27 cellular contexts compared by ENCODE assay signal in the genomic region with DNA sequence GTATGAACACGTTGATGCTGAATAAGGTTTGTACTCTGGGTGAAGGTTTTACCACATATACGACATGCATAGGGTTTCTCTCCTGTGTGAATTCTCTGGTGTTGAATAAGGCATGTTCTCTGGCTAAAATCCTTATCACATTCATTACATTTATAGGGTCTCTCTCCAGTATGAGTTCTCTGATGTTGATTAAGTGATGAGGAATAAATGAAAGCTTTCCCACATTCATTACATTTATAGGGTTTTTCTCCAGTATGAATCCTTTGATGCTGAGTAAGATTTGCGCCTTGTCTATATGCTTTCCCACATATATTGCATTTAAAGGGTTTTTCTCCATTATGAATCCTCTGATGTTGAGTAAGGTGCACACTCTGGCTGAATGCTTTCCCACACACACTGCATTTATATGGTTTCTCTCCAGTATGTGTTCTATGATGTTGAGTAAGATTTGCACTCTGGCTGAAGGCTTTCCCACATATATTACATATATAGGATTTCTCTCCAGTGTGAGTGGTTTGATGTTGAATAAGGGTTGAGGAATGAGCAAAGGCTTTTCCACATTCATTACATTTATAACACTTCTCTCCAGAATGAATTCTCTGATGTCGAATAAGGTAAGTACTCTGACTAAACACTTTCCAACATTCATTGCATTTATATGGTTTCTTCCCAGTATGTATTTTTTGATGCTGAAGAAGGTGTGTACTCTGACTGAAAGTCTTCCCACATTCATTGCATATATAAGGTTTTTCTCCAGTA. TPM values are rescaled to one million over a fixed set of nuclear protein-coding genes. Genes with fewer than 3 reads are reported as not detected.
DNase-seq lines count a peak whose midpoint lies in the region; ATAC-seq, FAIRE-seq and TF ChIP-seq lines count a peak whose summit lies in the region.
"Had no signal": no experiment of that assay in that cellular context is flagged by ENCODE, and none has a peak within 500 bp of the region (broad histone marks: within the 10 kb centered on the region; RNA-seq: fewer than 3 reads in every experiment).

No MANE protein-coding gene starts in this region.

- H3K4ac ChIP-seq in H1 (replicated peaks; ENCODE audit: insufficient read length, low read depth, low read length), result no peak overlapping the region

- no peak overlapping the region for H3K18ac ChIP-seq in H1 (ENCODE audit: extremely low read depth, low read length)

- H3K4me2 ChIP-seq in A549 (no peak overlapping the region), astrocyte (ENCODE audit: low read length) (no peak overlapping the region), H1 (ENCODE audit: insufficient read depth in 1 of 2, low read depth in 2 of 2, low read length in 2 of 2) (no peak overlapping the region)

- H3K4me1 ChIP-seq in A549 (no peaks in the 10 kb centered on the region), astrocyte (ENCODE audit: insufficient read depth, low read length) (no peaks in the 10 kb centered on the region), H1 (replicated peaks in 1 of 4; ENCODE audit: control insufficient read depth in 3 of 4, insufficient read depth in 4 of 4, low read length in 3 of 4) (no peaks in the 10 kb centered on the region)

- no peak overlapping the region for H3K23ac ChIP-seq in H1 (ENCODE audit: insufficient read length)

- no peak overlapping the region for H2BK5ac ChIP-seq in H1 (ENCODE audit: low read depth, low read length)

- H3K36me3 Mint-ChIP-seq in astrocyte (ENCODE audit: low read depth, unreplicated experiment), result peaks cover 50% of the 10 kb centered on the region
- peaks cover 44% of the 10 kb centered on the region for H3K36me3 Mint-ChIP-seq in activated naive CD4-positive, alpha-beta T cell treated with anti-CD3 and anti-CD28 coated beads, Interleukin-2, amount 10 ng/mL, durations not matched to agents 7 days and 5 days

- no peak overlapping the region for H3K27ac Mint-ChIP-seq in astrocyte (ENCODE audit: unreplicated experiment)
- no peak overlapping the region for H3K27ac Mint-ChIP-seq in activated naive CD4-positive, alpha-beta T cell treated with anti-CD3 and anti-CD28 coated beads, Interleukin-2, amount 10 ng/mL, durations not matched to agents 7 days and 5 days
- H3K27ac Mint-ChIP-seq: CD4-positive, alpha-beta memory T cell; H9 had no signal

- peaks cover 23% of the 10 kb centered on the region for H3K36me3 ChIP-seq in astrocyte (ENCODE audit: insufficient read depth, low read length)
- peaks cover 0 to 36% (median 19%) of the 10 kb centered on the region in 4 experiments; a peak in 5 of 8 replicates for H3K36me3 ChIP-seq in H1 (ENCODE audit: control insufficient read depth in 2 of 4, insufficient read depth in 4 of 4, low read length in 3 of 4)

- H2BK120ac ChIP-seq in H1 (replicated peaks; ENCODE audit: low read depth, low read length), result no peak overlapping the region

- H3K56ac ChIP-seq in H1 (replicated peaks; ENCODE audit: insufficient read length, low read depth, low read length), result no peak overlapping the region

- no peak overlapping the region for H2BK12ac ChIP-seq in H1 (ENCODE audit: low read depth, low read length)

- H3K23me2 ChIP-seq in H1 (ENCODE audit: low read depth, low read length), result no peaks in the 10 kb centered on the region; the same call in 1 of the 2 replicates

- H3K79me1 ChIP-seq in H1 (ENCODE audit: low read depth, low read length), result no peaks in the 10 kb centered on the region

- H3K27me3 Mint-ChIP-seq in astrocyte (ENCODE audit: low read depth, unreplicated experiment), result no peaks in the 10 kb centered on the region
- no peaks in the 10 kb centered on the region for H3K27me3 Mint-ChIP-seq in activated naive CD4-positive, alpha-beta T cell treated with anti-CD3 and anti-CD28 coated beads, Interleukin-2, amount 10 ng/mL, durations not matched to agents 7 days and 5 days
- H3K27me3 Mint-ChIP-seq: CD4-positive, alpha-beta memory T cell had no signal

- ATAC-seq in A549, result no peak
- ATAC-seq: Panc1 had no signal

- no peak overlapping the region for H4K8ac ChIP-seq in H1 (ENCODE audit: extremely low read depth, insufficient read depth, low read length)

- TF ChIP-seq RAD21 in A549 (conservative IDR thresholded peaks at IDR 0.05 in 1 of 2, IDR thresholded peaks at IDR 0.05 in 1 of 2) (no peak), H1 (IDR thresholded peaks at IDR 0.05 in 1 of 2, conservative IDR thresholded peaks at IDR 0.05 in 1 of 2; ENCODE audit: low read depth in 2 of 2, low read length in 2 of 2) (no peak)

- peaks cover 61% of the 10 kb centered on the region for H3K9me3 Mint-ChIP-seq in astrocyte (ENCODE audit: unreplicated experiment)
- H3K9me3 Mint-ChIP-seq in activated naive CD4-positive, alpha-beta T cell treated with anti-CD3 and anti-CD28 coated beads, Interleukin-2, amount 10 ng/mL, durations not matched to agents 7 days and 5 days, result peaks cover 77% of the 10 kb centered on the region

- H2BK15ac ChIP-seq in H1 (ENCODE audit: low read length), result no peak overlapping the region

- no peak for TF ChIP-seq POLR2A in A549 (IDR thresholded peaks at IDR 0.05; ENCODE audit: low read length)
- TF ChIP-seq POLR2A in H54 (IDR thresholded peaks at IDR 0.05; ENCODE audit: low read depth, low read length), result no peak
- TF ChIP-seq POLR2A in H1 (IDR thresholded peaks at IDR 0.05; ENCODE audit: control extremely low read depth in 1 of 2, low read depth in 2 of 2, low read length in 2 of 2), result no peak

- no peak overlapping the region for H4K91ac ChIP-seq in H1 (replicated peaks; ENCODE audit: insufficient read length, low read length)

- intact Hi-C loops in dorsolateral prefrontal cortex (cut with DNase I), result no loop called here

- H3K14ac ChIP-seq in H1 (ENCODE audit: insufficient read length), result no peak overlapping the region

- no peak overlapping the region for H3K9ac ChIP-seq in astrocyte (ENCODE audit: low read length)
- H3K9ac ChIP-seq in H1 (replicated peaks in 1 of 4; ENCODE audit: extremely low read depth in 1 of 4, low read depth in 3 of 4, low read length in 3 of 4), result no peak overlapping the region

- H2AFZ ChIP-seq in astrocyte (ENCODE audit: low read depth, low read length) (no peak overlapping the region), H1 (ENCODE audit: low read length) (no peak overlapping the region)

- no peaks in the 10 kb centered on the region for H3K4me1 Mint-ChIP-seq in astrocyte (ENCODE audit: low read depth, unreplicated experiment)
- peaks cover under 1% of the 10 kb centered on the region for H3K4me1 Mint-ChIP-seq in activated naive CD4-positive, alpha-beta T cell treated with anti-CD3 and anti-CD28 coated beads, Interleukin-2, amount 10 ng/mL, durations not matched to agents 7 days and 5 days
- H3K4me1 Mint-ChIP-seq: CD4-positive, alpha-beta memory T cell; H9 had no signal

- CTCF ChIA-PET in A549 (lab: Yijun Ruan, JAX), result no interaction called here
- CTCF ChIA-PET in H1 (lab: Charles Lee; ENCODE audit: partially characterized antibody), result no interaction called here
- CTCF ChIA-PET in activated naive CD4-positive, alpha-beta T cell treated with anti-CD3 and anti-CD28 coated beads, Interleukin-2, amount 10 ng/mL, durations not matched to agents 7 days and 5 days (lab: Charles Lee), result no interaction called here

- TF ChIP-seq EP300 in A549 (IDR thresholded peaks at IDR 0.05) (no peak), H1 (IDR thresholded peaks at IDR 0.05; ENCODE audit: borderline replicate concordance in 1 of 2, low read depth in 2 of 2, low read length in 2 of 2) (no peak)

- peak in 1 of 2 experiments; percentile 8 for DNase-seq in A549 (ENCODE audit: low read depth in 1 of 2, low spot score in 1 of 2)
- no peak for DNase-seq in H54 (ENCODE audit: insufficient read length, low spot score)
- DNase-seq in astrocyte (ENCODE audit: low read depth), result no peak
- no peak for DNase-seq in H1 (ENCODE audit: low read depth in 1 of 2, low spot score in 2 of 2)
- no peak for DNase-seq in activated naive CD4-positive, alpha-beta T cell treated with anti-CD3 and anti-CD28 coated beads, Interleukin-2, amount 10 ng/mL, durations not matched to agents 7 days and 5 days
- DNase-seq in DMS 273 (lab: John Stamatoyannopoulos, UW; ENCODE audit: unreplicated experiment), result no peak
- DNase-seq in DMS114 treated with DMSO at 0.1 percent for 48 hours (lab: John Stamatoyannopoulos, UW; ENCODE audit: unreplicated experiment), result no peak
- no peak for DNase-seq in dorsolateral prefrontal cortex
- DNase-seq: 8988T; C1 segment of cervical spinal cord; CD4-positive, alpha-beta memory T cell; COR-L47; DMS 273 treated with DMSO at 0.1 percent for 48 hours; DMS79 treated with DMSO at 0.1 percent for 48 hours; H9; MV-4-11; NCI-H1105; NCI-H146; NCI-H1930; NCI-H2107; NCI-H446 treated with DMSO at 0.1 percent for 48 hours; NCI-H526 treated with DMSO at 0.1 percent for 48 hours; SHP77; T-helper 1 cell had no signal

- H3K4me3 ChIP-seq in A549 (no peak overlapping the region), astrocyte (ENCODE audit: insufficient read depth, low read depth, low read length) (no peak overlapping the region), H1 (ENCODE audit: extremely low read depth in 1 of 4, insufficient read depth in 2 of 4, low read depth in 3 of 4, low read length in 4 of 4) (no peak overlapping the region), dorsolateral prefrontal cortex (no peak overlapping the region)

- H3K79me2 ChIP-seq in astrocyte (ENCODE audit: insufficient read depth, low read length) (no peaks in the 10 kb centered on the region), H1 (ENCODE audit: control insufficient read depth in 1 of 2, insufficient read depth in 2 of 2, low read length in 2 of 2) (no peaks in the 10 kb centered on the region)

- H3K27ac ChIP-seq in A549 (no peak overlapping the region), astrocyte (ENCODE audit: low read depth, low read length) (no peak overlapping the region), H1 (ENCODE audit: low read depth, low read length) (no peak overlapping the region), dorsolateral prefrontal cortex (no peak overlapping the region)
- H3K27ac ChIP-seq: HL-60, RWPE1 had no signal

- no peak overlapping the region for H2AK5ac ChIP-seq in H1 (ENCODE audit: low read depth, low read length)

- no peak overlapping the region for H2BK20ac ChIP-seq in H1 (ENCODE audit: low read length)

- POLR2A ChIA-PET in A549 (lab: Yijun Ruan, JAX) (no interaction called here), H1 (lab: Charles Lee; ENCODE audit: partially characterized antibody) (no interaction called here)

- H3K4me3 Mint-ChIP-seq in astrocyte (ENCODE audit: unreplicated experiment), result no peak overlapping the region
- no peak overlapping the region for H3K4me3 Mint-ChIP-seq in activated naive CD4-positive, alpha-beta T cell treated with anti-CD3 and anti-CD28 coated beads, Interleukin-2, amount 10 ng/mL, durations not matched to agents 7 days and 5 days
- H3K4me3 Mint-ChIP-seq: CD4-positive, alpha-beta memory T cell; H9 had no signal

- H3K9me3 ChIP-seq in A549 (peaks cover 99% of the 10 kb centered on the region), astrocyte (ENCODE audit: insufficient read depth, low read depth, low read length) (peaks cover 59% of the 10 kb centered on the region), H1 (ENCODE audit: insufficient read depth in 2 of 2, low read depth in 1 of 2, low read length in 1 of 2) (peaks cover 63 to 65% of the 10 kb centered on the region in 2 experiments)

- FAIRE-seq in A549 (lab: Jason Lieb, UNC) (peak; percentile 39), H54 (lab: Jason Lieb, UNC) (peak; percentile 57), astrocyte (lab: Jason Lieb, UNC) (peak; percentile 32), H1 (lab: Jason Lieb, UNC) (no peak)

- no peak overlapping the region for H4K5ac ChIP-seq in H1 (ENCODE audit: insufficient read length, low read depth, low read length)

- H4K20me1 ChIP-seq in astrocyte (ENCODE audit: insufficient read depth, low read length) (no peaks in the 10 kb centered on the region), H1 (replicated peaks in 1 of 2; ENCODE audit: control insufficient read depth in 1 of 2, insufficient read depth in 2 of 2, low read length in 2 of 2) (no peaks in the 10 kb centered on the region)

- WGBS in A549 (ENCODE audit: missing lambda C conversion rate), result 53% methylated on average over 4 of the region's 4 CpGs
- WGBS in H1 (ENCODE audit: extremely low coverage in 1 of 2, insufficient coverage in 1 of 2, insufficient read length in 1 of 2, insufficient replicate concordance in 2 of 2, low coverage in 1 of 2, low lambda C conversion rate in 2 of 2, missing lambda C conversion rate in 1 of 2), 2 experiments, result 84% methylated on average over 4 of the region's 4 CpGs; no CpG with 5 or more reads in 1 of the 2 experiments

- TF ChIP-seq CTCF in A549 (IDR thresholded peaks at IDR 0.05) (no peak), astrocyte (IDR thresholded peaks at IDR 0.05; ENCODE audit: insufficient read depth, low read depth, low read length) (no peak), H1 (IDR thresholded peaks at IDR 0.05; ENCODE audit: control extremely low read depth in 1 of 3, insufficient read depth in 1 of 3, low read depth in 1 of 3, low read length in 3 of 3) (no peak), dorsolateral prefrontal cortex (IDR thresholded peaks at IDR 0.05 in 54 of 56, conservative IDR thresholded peaks at IDR 0.05 in 2 of 56; ENCODE audit: low read depth in 1 of 56, partially characterized antibody in 56 of 56) (no peak)

- H3K27me3 ChIP-seq in astrocyte (ENCODE audit: insufficient read depth, low read length), result no peaks in the 10 kb centered on the region
- H3K27me3 ChIP-seq in H1 (replicated peaks in 1 of 4; ENCODE audit: control insufficient read depth in 3 of 4, extremely low read depth in 1 of 4, insufficient read depth in 3 of 4, low read length in 3 of 4), result no peaks in the 10 kb centered on the region
- H3K27me3 ChIP-seq in dorsolateral prefrontal cortex, result peaks cover 0 to 3% (median 0%) of the 10 kb centered on the region in 45 donors

RNA-seq across cellular contexts. Expression of gene ZNF287, which starts 16.9 kb away (rescaled TPM):
- 16.7 and 17.0 TPM in 2 replicates for polyA plus RNA-seq in A549 (2011; rRNA removed)
- polyA plus RNA-seq in A549 (2012; cell fraction: cytosol; rRNA removed), result 6.0 and 8.4 TPM in 2 replicates
- polyA plus RNA-seq in A549 (2012; cell fraction: nucleus; rRNA removed), result 6.3 and 7.3 TPM in 2 replicates
- 11.7 to 13.5 TPM (median 12.1 TPM) in 3 replicates for polyA plus RNA-seq in A549 (2017; fragmentation: RNase III; extraction: RNeasy Plus Mini Kit Qiagen cat#74134 plus additional on column Dnase treatment)
- polyA minus RNA-seq in A549 (2011; rRNA and poly(A)+ RNA removed), result 2.1 and 3.6 TPM in 2 replicates
- 8.7 and 8.9 TPM in 2 replicates for total RNA-seq in astrocyte
- 5.6 and 6.2 TPM in 2 replicates for total RNA-seq in H1 (2021; fragmentation: NEBNext Ultra II Directional; extraction: Animal tissue kit (Norgen Biotek cat#: 25700))
- polyA plus RNA-seq in H1 (2011; rRNA removed), result 1.7 TPM in 2 replicates
- 2.2 TPM for polyA plus RNA-seq in H1 (2011; cell fraction: cytosol; rRNA removed)
- polyA plus RNA-seq in H1 (2011; cell fraction: nucleus; rRNA removed), result 1.9 TPM
- 1.7 to 2.7 TPM (median 2.1 TPM) in 4 replicates for polyA plus RNA-seq in H1 (2012, experiment 1 of 2)
- 0.42 TPM for polyA plus RNA-seq in H1 (2012, experiment 2 of 2)
- polyA plus RNA-seq in H1 (2013, experiment 1 of 2), result 5.0 TPM
- 3.6 TPM for polyA plus RNA-seq in H1 (2013, experiment 2 of 2)
- polyA minus RNA-seq in H1 (2011; rRNA and poly(A)+ RNA removed), result 2.0 and 3.3 TPM in 2 replicates
- 3.4 TPM for polyA minus RNA-seq in H1 (2011; cell fraction: cytosol; rRNA and poly(A)+ RNA removed)
- polyA minus RNA-seq in H1 (2011; cell fraction: nucleus; rRNA and poly(A)+ RNA removed), result 6.4 TPM
- total RNA-seq in dorsolateral prefrontal cortex, result 10 to 100 TPM in 117 of 120 experiments, 1 to 10 TPM in 3; 9.2 to 29.9 (median 15.2) TPM
